Comparison of ENCODE assay signal across 24 cellular contexts in the genomic region with DNA sequence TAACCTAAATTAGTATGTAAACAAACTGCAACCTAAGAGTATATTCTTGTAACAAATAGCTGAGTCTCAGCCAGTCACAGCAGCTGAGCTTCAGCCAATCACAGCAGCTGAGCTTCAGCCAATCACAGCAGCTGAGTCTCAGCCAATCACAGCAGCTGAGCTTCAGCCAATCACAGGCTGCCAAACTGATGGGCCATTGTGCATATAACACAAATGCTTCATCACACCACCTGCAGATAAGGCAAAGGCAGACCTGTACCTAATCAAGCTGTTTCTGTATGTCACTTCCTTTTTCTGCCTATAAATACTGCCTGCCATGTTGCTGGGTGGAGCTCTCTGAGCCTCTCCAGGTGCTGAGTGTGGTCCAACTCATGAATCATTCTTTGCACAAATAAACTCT. TPM values are rescaled to one million over a fixed set of nuclear protein-coding genes. Genes with fewer than 3 reads are reported as not detected.
A peak's percentile ranks its signal among the peaks of the same experiment; 100 is the strongest.
DNase-seq lines count a peak whose midpoint lies in the region; ATAC-seq and TF ChIP-seq lines count a peak whose summit lies in the region.
"Had no signal": no experiment of that assay in that cellular context is flagged by ENCODE, and none has a peak within 500 bp of the region (broad histone marks: within the 10 kb centered on the region; RNA-seq: fewer than 3 reads in every experiment).

No MANE protein-coding gene starts in this region.

- no peak for TF ChIP-seq CTCF in GM12865 (IDR thresholded peaks at IDR 0.05; ENCODE audit: insufficient read depth, low read depth, low read length, missing control alignments)

- H3K4me3 ChIP-seq in GM12865 (ENCODE audit: low read depth, low read length) (no peak overlapping the region), iPS DF 6.9 (ENCODE audit: low read length) (0 out of 2 replicates have a peak overlapping the region, but pooled peaks have one; percentile 8)
- no peak overlapping the region for H3K4me3 ChIP-seq in Jurkat, Clone E6-1 (ENCODE audit: low read length)

- no peaks in the 10 kb centered on the region for H3K9me3 ChIP-seq in iPS DF 6.9 (ENCODE audit: control insufficient read depth, insufficient read depth, low read length)
- H3K9me3 ChIP-seq: BE2C had no signal

- no peaks in the 10 kb centered on the region for H3K27me3 ChIP-seq in iPS DF 6.9 (ENCODE audit: control insufficient read depth, insufficient read depth, low read length)
- H3K27me3 ChIP-seq: BE2C had no signal

- no peaks in the 10 kb centered on the region for H3K36me3 ChIP-seq in iPS DF 6.9 (ENCODE audit: control insufficient read depth, insufficient read depth, low read length)
- H3K36me3 ChIP-seq: BE2C had no signal

- in situ Hi-C loops in SK-MEL-5 (cut with HindIII; ENCODE audit: low pct_unique_long_range_greater_than_20kb, low sequenced_read_pairs): no loop called here

- no peaks in the 10 kb centered on the region for H3K4me1 ChIP-seq in iPS DF 6.9 (ENCODE audit: control insufficient read depth, insufficient read depth, low read length)
- H3K4me1 ChIP-seq: BE2C had no signal

- ATAC-seq in HG03139 (IDR thresholded peaks at IDR 0.05; ENCODE audit: unreplicated experiment) (no peak), HG03565 (IDR thresholded peaks at IDR 0.05; ENCODE audit: unreplicated experiment) (no peak)
- ATAC-seq: HepG2 had no signal

- DNase-seq in GM12865 (ENCODE audit: low read depth): peak; percentile 2
- peak; percentile 27 for DNase-seq in Jurkat, Clone E6-1 (ENCODE audit: low read depth, low spot score)
- peak; percentile 11 for DNase-seq in SK-MEL-5 (ENCODE audit: low read depth, low spot score)
- DNase-seq in iPS DF 6.9 (ENCODE audit: low read depth, low spot score): no peak
- no peak for DNase-seq in HK-2 (ENCODE audit: unreplicated experiment)
- DNase-seq in putamen (ENCODE audit: low spot score): no peak
- DNase-seq: ACHN; BE2C; C1 segment of cervical spinal cord; CD4-positive, CD25-positive, alpha-beta regulatory T cell; CD8-positive, alpha-beta memory T cell; COR-L47; DMS 273 treated with DMSO at 0.1 percent for 48 hours; DMS53; DND-41; EL; GOT3; H7; KG1 had no signal

- no peak overlapping the region for H3K27ac ChIP-seq in iPS DF 6.9 (ENCODE audit: low read length)

RNA-seq across cellular contexts. Expression of a gene that starts 19.9 kb away (rescaled TPM):
- polyA plus RNA-seq in Jurkat, Clone E6-1 (2012; ENCODE audit: insufficient read depth, insufficient read length): not detected
- total RNA-seq in SK-MEL-5 (2014; rRNA removed; shearing (Covaris generic)): not detected in 2 replicates
- polyA plus RNA-seq in SK-MEL-5 (2015; cell fraction: cytosol; rRNA removed): not detected in 2 replicates
- polyA plus RNA-seq in SK-MEL-5 (2015; cell fraction: nucleus; rRNA removed): not detected in 2 replicates
- total RNA-seq: CD4-positive, CD25-positive, alpha-beta regulatory T cell; CD8-positive, alpha-beta memory T cell; G401; H7; HepG2 had no signal
- polyA plus RNA-seq: CD4-positive, CD25-positive, alpha-beta regulatory T cell; CD8-positive, alpha-beta memory T cell; HepG2; IgD-negative memory B cell had no signal

Comparison
In these comparisons a context has a peak if more than half of its experiments do, and no peak if none do; other contexts are left out.
1. DNase-seq: peak in GM12865 (single experiment), Jurkat, Clone E6-1 (single experiment) and SK-MEL-5 (single experiment); none in iPS DF 6.9 (single experiment), HK-2 (single experiment) and putamen (single experiment).